In genomic region chr19:23512151-23512925, GRCh38 we compare ENCODE assay signal across 27 cellular contexts.
"Had no signal": no experiment of that assay in that cellular context is flagged by ENCODE, and none has a peak within 500 bp of the region (broad histone marks: within the 10 kb centered on the region; RNA-seq: fewer than 3 reads in every experiment).

No MANE protein-coding gene starts in this region.

- H3K27me3 ChIP-seq: brain microvascular endothelial cell, gastroesophageal sphincter, hepatocyte, stomach, tibial artery, upper lobe of right lung had no signal

- H2AFZ ChIP-seq: hepatocyte had no signal

- H3K36me3 ChIP-seq: brain microvascular endothelial cell, gastroesophageal sphincter, stomach, tibial artery, upper lobe of right lung had no signal

- H3K4me2 ChIP-seq: hepatocyte had no signal

- ATAC-seq: activated CD4-positive, CD25-positive, alpha-beta regulatory T cell treated with anti-CD3 and anti-CD28 coated beads, Interleukin-2, amount 50 U/mL, for 24 hours; effector memory CD8-positive, alpha-beta T cell; gastroesophageal sphincter; left cardiac atrium; left ventricle myocardium superior; mucosa of descending colon; natural killer cell treated with Interleukin-12 subunit alpha and Interleukin-12 subunit beta and Interleukin-15 and Interleukin-18, amount 100 ng/mL, for 72 hours; right cardiac atrium; stimulated activated naive B cell treated with anti-CD40 and anti-IgM and Interleukin-4, amounts not matched to agents 10 μg/mL and 1 μg/mL and 100 μg/mL, for 72 hours; upper lobe of right lung had no signal

- H3K9me3 ChIP-seq: gastroesophageal sphincter, upper lobe of right lung had no signal

- H3K27ac ChIP-seq: brain microvascular endothelial cell, coronary artery, gastroesophageal sphincter, hepatocyte, stomach, tibial artery, upper lobe of right lung, VCaP had no signal

- H3K79me2 ChIP-seq: hepatocyte had no signal

- DNase-seq: activated CD4-positive, alpha-beta memory T cell treated with anti-CD3 and anti-CD28 coated beads, Interleukin-2, amount 10 ng/mL, durations not matched to agents 7 days and 5 days; activated CD4-positive, alpha-beta T cell treated with anti-CD3 and anti-CD28 coated beads for 48 hours; activated CD8-positive, alpha-beta memory T cell treated with anti-CD3 and anti-CD28 coated beads, Interleukin-2, amount 50 U/mL, for 48 hours; activated gamma-delta T cell; activated naive CD4-positive, alpha-beta T cell treated with anti-CD3 and anti-CD28 coated beads, Interleukin-2, amount 10 ng/mL, durations not matched to agents 7 days and 5 days; activated T-cell treated with anti-CD3 and anti-CD28 coated beads, Interleukin-2, amount 50 U/mL, for 24 hours; amniotic stem cell; brain microvascular endothelial cell; effector memory CD8-positive, alpha-beta T cell; erythroblast; left cardiac atrium; left ventricle myocardium superior; mucosa of descending colon; posterior cingulate gyrus; right cardiac atrium; stimulated activated CD4-positive, alpha-beta T cell treated with anti-CD3 and anti-CD28 coated beads, Interleukin-15, amount 100 ng/mL, for 24 hours; stimulated activated CD4-positive, alpha-beta T cell treated with anti-CD3 and anti-CD28 coated beads, Interleukin-2, amount 100 ng/mL, for 24 hours; stimulated activated naive B cell treated with anti-CD40 and anti-IgM and Interleukin-4, amounts not matched to agents 10 μg/mL and 1 μg/mL and 100 μg/mL, for 72 hours; stomach; tibial artery; upper lobe of right lung had no signal

- H3K4me1 ChIP-seq: gastroesophageal sphincter, stomach, tibial artery, upper lobe of right lung had no signal

- H3K4me3 ChIP-seq: coronary artery, gastroesophageal sphincter, hepatocyte, mucosa of descending colon, stomach, tibial artery, upper lobe of right lung had no signal
